ENCODE assay signal across 25 cellular contexts in genomic region chr3:177453087-177453844, GRCh38.
DNase-seq lines count a peak whose midpoint lies in the region; ATAC-seq and TF ChIP-seq lines count a peak whose summit lies in the region.
"Had no signal": no experiment of that assay in that cellular context is flagged by ENCODE, and none has a peak within 500 bp of the region (broad histone marks: within the 10 kb centered on the region; RNA-seq: fewer than 3 reads in every experiment).

No MANE protein-coding gene starts in this region.

- no peak overlapping the region for H3K4me3 ChIP-seq in HEK293 (ENCODE audit: low read depth, low read length)
- H3K4me3 ChIP-seq in hepatocyte, result no peak overlapping the region
- no peak overlapping the region for H3K4me3 ChIP-seq in sigmoid colon
- H3K4me3 ChIP-seq in trophoblast cell (ENCODE audit: low read depth, low read length), result no peak overlapping the region
- H3K4me3 ChIP-seq: psoas muscle, thoracic aorta had no signal

- H3K79me1 ChIP-seq in trophoblast cell (ENCODE audit: low read length), result peaks cover 3% of the 10 kb centered on the region

- no peak overlapping the region for H3K27ac ChIP-seq in HEK293 (ENCODE audit: extremely low read depth, low read depth, low read length)
- 0 out of 2 replicates have a peak overlapping the region, but pooled peaks have one; percentile 16 for H3K27ac ChIP-seq in VCaP
- H3K27ac ChIP-seq in hepatocyte, result peak overlapping the region; percentile 28
- peak overlapping the region; percentile 69 to 88 (median 76) for H3K27ac ChIP-seq in sigmoid colon
- no peak overlapping the region for H3K27ac ChIP-seq in trophoblast cell (ENCODE audit: low read depth, low read length)
- H3K27ac ChIP-seq: psoas muscle, RWPE1 had no signal

- TF ChIP-seq CTCF in HEK293 (tag by site-specific recombination; IDR thresholded peaks at IDR 0.05) (no peak), VCaP (conservative IDR thresholded peaks at IDR 0.05) (no peak), hepatocyte (IDR thresholded peaks at IDR 0.05; ENCODE audit: poor library complexity) (no peak), sigmoid colon (IDR thresholded peaks at IDR 0.05) (no peak)

- H3K27me3 ChIP-seq in hepatocyte (no peaks in the 10 kb centered on the region), sigmoid colon (no peaks in the 10 kb centered on the region), trophoblast cell (ENCODE audit: insufficient read depth, low read length) (no peaks in the 10 kb centered on the region)

- no peaks in the 10 kb centered on the region for H3K9me2 ChIP-seq in hepatocyte (replicated peaks; ENCODE audit: insufficient read depth)

- no peak overlapping the region for H2AK5ac ChIP-seq in trophoblast cell (ENCODE audit: low read length)

- no peaks in the 10 kb centered on the region for H4K20me1 ChIP-seq in hepatocyte (ENCODE audit: insufficient read depth, poor library complexity, severe bottlenecking)

- no peak overlapping the region for H3K9ac ChIP-seq in trophoblast cell (ENCODE audit: low read length)

- no peak overlapping the region for H3K4ac ChIP-seq in trophoblast cell (ENCODE audit: low read depth, low read length)

- H3K36me3 ChIP-seq in HEK293 (ENCODE audit: control insufficient read depth in 2 of 2, insufficient read depth in 1 of 2, low read length in 2 of 2), result no peaks in the 10 kb centered on the region
- no peaks in the 10 kb centered on the region for H3K36me3 ChIP-seq in hepatocyte (replicated peaks; ENCODE audit: insufficient read depth, low read depth)
- no peaks in the 10 kb centered on the region for H3K36me3 ChIP-seq in sigmoid colon
- H3K36me3 ChIP-seq in trophoblast cell (ENCODE audit: control insufficient read depth in 1 of 2, insufficient read depth in 2 of 2, low read length in 2 of 2), result no peaks in the 10 kb centered on the region
- H3K36me3 ChIP-seq: thoracic aorta had no signal

- CTCF ChIA-PET in HEK293 (lab: Yijun Ruan, JAX), result no interaction called here

- no peak overlapping the region for H4K91ac ChIP-seq in trophoblast cell (ENCODE audit: low read depth, low read length)

- no peak overlapping the region for H3K23ac ChIP-seq in trophoblast cell (ENCODE audit: low read length)

- no peak overlapping the region for H2BK12ac ChIP-seq in trophoblast cell (ENCODE audit: low read length)

- TF ChIP-seq EP300 in sigmoid colon (IDR thresholded peaks at IDR 0.05), result peak in 2 of 4 donors; percentile 8 to 17

- 94% methylated on average over 6 of the region's 6 CpGs for WGBS in hepatocyte (ENCODE audit: low lambda C conversion rate, missing lambda C conversion rate)
- 97 to 98% methylated on average over 6 of the region's 6 CpGs for WGBS in sigmoid colon, 2 donors
- no CpG with 5 or more reads among the region's 6 CpGs for WGBS in trophoblast cell (ENCODE audit: extremely low coverage, insufficient coverage, insufficient read length)

- H3K14ac ChIP-seq in trophoblast cell (ENCODE audit: low read length), result no peak overlapping the region

- H2BK120ac ChIP-seq in trophoblast cell (ENCODE audit: insufficient read depth, low read length, poor library complexity), result no peak overlapping the region

- intact Hi-C loops in sigmoid colon (cut with DNase I), result no loop called here

- no peaks in the 10 kb centered on the region for H3K4me1 ChIP-seq in HEK293 (ENCODE audit: control insufficient read depth, insufficient read depth, low read length)
- peaks cover 14% of the 10 kb centered on the region for H3K4me1 ChIP-seq in hepatocyte (ENCODE audit: insufficient read depth)
- peaks cover 2 to 52% (median 36%) of the 10 kb centered on the region in 4 donors for H3K4me1 ChIP-seq in sigmoid colon
- H3K4me1 ChIP-seq in trophoblast cell (ENCODE audit: control insufficient read depth in 1 of 2, insufficient read depth in 2 of 2, low read length in 2 of 2), result peaks cover 0 to 5% of the 10 kb centered on the region in 2 experiments
- H3K4me1 ChIP-seq: psoas muscle had no signal

- no peak overlapping the region for H4K12ac ChIP-seq in trophoblast cell (ENCODE audit: low read depth, low read length)

- no peak for TF ChIP-seq POLR2A in sigmoid colon (IDR thresholded peaks at IDR 0.05)

- no peak overlapping the region for H2BK5ac ChIP-seq in trophoblast cell (ENCODE audit: low read depth, low read length, poor library complexity)

- no peak for ATAC-seq in HG02884 (IDR thresholded peaks at IDR 0.05; ENCODE audit: unreplicated experiment)
- ATAC-seq: left lobe of liver; stimulated activated memory B cell treated with anti-CD40 and anti-IgM and Interleukin-4, amounts not matched to agents 10 μg/mL and 1 μg/mL and 100 μg/mL, for 72 hours had no signal

- H2AFZ ChIP-seq in hepatocyte (no peak overlapping the region), trophoblast cell (ENCODE audit: insufficient read depth, low read length, poor library complexity) (no peak overlapping the region)

- DNase-seq in hepatocyte (ENCODE audit: low spot score), result no peak
- no peak for DNase-seq in sigmoid colon
- DNase-seq in GM19240 (ENCODE audit: insufficient read length, low spot score), result no peak
- DNase-seq in trophoblast cell, result no peak
- DNase-seq in SW480 (ENCODE audit: low spot score), result no peak
- DNase-seq: activated B cell treated with CpG ODN at 0.5 μM for 24 hours; activated CD4-positive, alpha-beta memory T cell treated with anti-CD3 and anti-CD28 coated beads for 36 hours; activated gamma-delta T cell; CD4-positive, alpha-beta T cell; cortex of kidney; head of caudate nucleus; KG1; midbrain; NCI-H1694 treated with DMSO at 0.1 percent for 48 hours; NCI-H446 treated with DMSO at 0.1 percent for 48 hours; psoas muscle; small intestine; T1000 had no signal

- no peak overlapping the region for H4K8ac ChIP-seq in trophoblast cell (ENCODE audit: low read depth, low read length)

- POLR2A ChIA-PET in HEK293 (lab: Yijun Ruan, JAX), result no interaction called here

- no peak overlapping the region for H3K18ac ChIP-seq in trophoblast cell (ENCODE audit: low read length)

- H3K79me2 ChIP-seq in hepatocyte, result no peaks in the 10 kb centered on the region
- no peaks in the 10 kb centered on the region for H3K79me2 ChIP-seq in trophoblast cell (ENCODE audit: control insufficient read depth, insufficient read depth, low read length, poor library complexity)

- H3K4me2 ChIP-seq in hepatocyte (no peak overlapping the region), trophoblast cell (ENCODE audit: low read length) (no peak overlapping the region)

- H3K9me3 ChIP-seq in HEK293 (ENCODE audit: control insufficient read depth, insufficient read depth, low read depth, low read length), result no peaks in the 10 kb centered on the region
- no peaks in the 10 kb centered on the region for H3K9me3 ChIP-seq in hepatocyte (ENCODE audit: low read depth)
- no peaks in the 10 kb centered on the region for H3K9me3 ChIP-seq in sigmoid colon
- H3K9me3 ChIP-seq in trophoblast cell (ENCODE audit: insufficient read depth, low read depth, low read length), result peaks cover 2% of the 10 kb centered on the region
- H3K9me3 ChIP-seq: psoas muscle, thoracic aorta had no signal

TF ChIP-seq in HEK293, 187 proteins besides CTCF, POLR2A, EP300 and RAD21:
- peak; percentile 65; the same call in 1 of the 2 replicates for TF ChIP-seq ZNF366 (tag by site-specific recombination; conservative IDR thresholded peaks at IDR 0.05)
- TF ChIP-seq ZNF837 (tag by site-specific recombination; IDR thresholded peaks at IDR 0.05), result no peak

Comparison
In these comparisons a context has a peak if more than half of its experiments do, and no peak if none do; other contexts are left out.
1. H3K27ac ChIP-seq: peak in VCaP (single experiment), hepatocyte (single experiment) and sigmoid colon (4 of 4); none in HEK293 (single experiment) and trophoblast cell (single experiment).